ENCODE assay signal across 12 cellular contexts in the genomic region with DNA sequence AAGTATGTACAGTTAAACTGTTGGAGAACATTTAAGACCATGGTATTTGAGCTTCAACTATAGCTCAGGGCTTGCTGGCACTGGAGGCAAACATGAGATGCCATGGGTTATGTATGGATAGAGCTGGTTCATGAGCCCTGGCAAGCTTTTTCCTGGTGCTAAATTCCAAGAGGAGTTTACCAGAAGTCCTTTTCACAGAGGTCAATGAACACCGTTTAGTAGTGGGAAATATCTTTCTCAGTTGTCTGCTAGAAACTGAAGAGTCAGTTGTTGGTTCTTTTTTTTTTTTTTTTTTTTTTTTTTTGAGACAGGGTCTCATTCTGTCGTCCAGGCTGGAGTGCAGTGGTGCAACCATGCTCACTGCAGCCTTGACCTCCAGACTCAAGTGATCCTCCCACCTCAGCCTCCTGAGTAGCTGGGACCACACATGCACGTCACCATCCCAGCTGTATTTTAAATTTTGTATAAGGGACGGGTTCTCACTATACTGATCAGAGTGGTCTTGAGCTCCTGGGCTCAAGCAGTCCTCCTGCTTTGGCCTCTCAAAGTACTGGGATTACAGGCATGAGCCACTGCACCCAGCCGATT. TPM values are rescaled to one million over a fixed set of nuclear protein-coding genes. Genes with fewer than 3 reads are reported as not detected.
A peak's percentile ranks its signal among the peaks of the same experiment; 100 is the strongest.
DNase-seq lines count a peak whose midpoint lies in the region; ATAC-seq and TF ChIP-seq lines count a peak whose summit lies in the region.
"Had no signal": no experiment of that assay in that cellular context is flagged by ENCODE, and none has a peak within 500 bp of the region (broad histone marks: within the 10 kb centered on the region; RNA-seq: fewer than 3 reads in every experiment).

No MANE protein-coding gene starts in this region.

- H2BK120ac ChIP-seq in H9 (ENCODE audit: low read depth, low read length, poor library complexity, severe bottlenecking), result no peak overlapping the region

- H2BK5ac ChIP-seq in H9 (ENCODE audit: insufficient read length, low read length), result no peak overlapping the region

- H4K5ac ChIP-seq in H9 (ENCODE audit: insufficient read length, low read depth, low read length), result no peak overlapping the region

- no peak for TF ChIP-seq CTCF in CD4-positive, alpha-beta T cell (IDR thresholded peaks at IDR 0.05)
- TF ChIP-seq CTCF in H9 (conservative IDR thresholded peaks at IDR 0.05), result no peak

- POLR2A ChIA-PET in CD4-positive, alpha-beta T cell (lab: Charles Lee), result interaction anchor here (1.1 to 10.2 kb wide), 5 partner anchors 18 to 124 kb away, joined by 3 to 161 read pairs (median 12); a partner anchor contains a TSS
- POLR2A ChIA-PET in naive thymus-derived CD8-positive, alpha-beta T cell (lab: Charles Lee), result interaction anchor here (1.0 to 12.2 kb wide), 5 partner anchors 8 to 192 kb away, joined by 3 to 197 read pairs (median 6); a partner anchor contains a TSS

- peaks cover 13% of the 10 kb centered on the region for H3K23me2 ChIP-seq in H9 (ENCODE audit: insufficient read length, low read depth, low read length, poor library complexity, severe bottlenecking)

- H2BK20ac ChIP-seq in H9 (ENCODE audit: low read depth, low read length, poor library complexity, severe bottlenecking), result no peak overlapping the region

- no peak overlapping the region for H3K27ac Mint-ChIP-seq in CD4-positive, alpha-beta T cell
- no peak overlapping the region for H3K27ac Mint-ChIP-seq in H9
- H3K27ac Mint-ChIP-seq in activated naive CD8-positive, alpha-beta T cell treated with anti-CD3 and anti-CD28 coated beads for 36 hours, result no peak overlapping the region
- H3K27ac Mint-ChIP-seq in naive thymus-derived CD8-positive, alpha-beta T cell, result peak overlapping the region in 2 of 10 donors; percentile 46 to 66

- H3K36me3 Mint-ChIP-seq in CD4-positive, alpha-beta T cell (ENCODE audit: low read depth), result no peaks in the 10 kb centered on the region
- H3K36me3 Mint-ChIP-seq in H9 (ENCODE audit: insufficient read depth in 1 of 3, low read depth in 3 of 3), result no peaks in the 10 kb centered on the region; a peak in 1 of 7 replicates
- H3K36me3 Mint-ChIP-seq in activated naive CD8-positive, alpha-beta T cell treated with anti-CD3 and anti-CD28 coated beads for 36 hours, result no peaks in the 10 kb centered on the region
- H3K36me3 Mint-ChIP-seq in naive thymus-derived CD8-positive, alpha-beta T cell, result peaks cover 0 to 1% (median 0%) of the 10 kb centered on the region in 3 donors

- H3K4me3 ChIP-seq in SJCRH30, result no peak overlapping the region

- H2AFZ ChIP-seq in H9 (ENCODE audit: low read length), result no peak overlapping the region

- H3K79me2 ChIP-seq in H9 (ENCODE audit: insufficient read depth, low read length), result no peaks in the 10 kb centered on the region

- H3K4me3 Mint-ChIP-seq in CD4-positive, alpha-beta T cell, result peak overlapping the region; percentile 91
- H3K4me3 Mint-ChIP-seq in H9, result peak overlapping the region; percentile 75 to 87
- peak overlapping the region; percentile 45 for H3K4me3 Mint-ChIP-seq in activated naive CD8-positive, alpha-beta T cell treated with anti-CD3 and anti-CD28 coated beads for 36 hours
- peak overlapping the region in 9 of 10 donors; percentile 74 to 89 (median 84) for H3K4me3 Mint-ChIP-seq in naive thymus-derived CD8-positive, alpha-beta T cell

- CTCF ChIA-PET in CD4-positive, alpha-beta T cell (lab: Charles Lee), result interaction anchor here (1.3 to 1.5 kb wide), 2 partner anchors 9 to 16 kb away, joined by 4 to 6 read pairs; a partner anchor contains a TSS

- H4K91ac ChIP-seq in H9 (ENCODE audit: insufficient read length, low read depth, low read length), result no peak overlapping the region

- H3K9ac ChIP-seq in H9 (ENCODE audit: extremely low read depth, insufficient read length, low read length), result no peak overlapping the region

- no peak for DNase-seq in CD4-positive, alpha-beta T cell
- no peak for DNase-seq in H9
- no peak for DNase-seq in activated naive CD8-positive, alpha-beta T cell treated with anti-CD3 and anti-CD28 coated beads for 36 hours
- DNase-seq in naive thymus-derived CD8-positive, alpha-beta T cell, result no peak
- no peak for DNase-seq in NCI-H446 (lab: John Stamatoyannopoulos, UW)
- DNase-seq in inferior parietal cortex (ENCODE audit: extremely low spot score), result no peak
- DNase-seq in SJCRH30, result no peak
- DNase-seq: activated effector memory CD4-positive, alpha-beta T cell treated with anti-CD3 and anti-CD28 coated beads, Interleukin-2, amount 50 U/mL, for 16 hours; DMS53; NCI-H526 treated with DMSO at 0.1 percent for 48 hours; SHP77 had no signal

- no peak overlapping the region for H4K8ac ChIP-seq in H9 (replicated peaks; ENCODE audit: insufficient read length, low read depth, low read length)

- H3K79me1 ChIP-seq in H9 (ENCODE audit: insufficient read depth, low read depth, low read length, poor library complexity, severe bottlenecking), result no peaks in the 10 kb centered on the region

- H2BK12ac ChIP-seq in H9 (ENCODE audit: insufficient read length, low read depth, low read length), result no peak overlapping the region

- intact Hi-C loops in CD4-positive, alpha-beta T cell (cut with DNase I, micrococcal nuclease), result loop anchor here in 1 of 2 experiments (2.0 to 5.0 kb wide), 3 partner anchors 125 to 284 kb away; a partner anchor contains a TSS

- ATAC-seq in CD4-positive, alpha-beta T cell (ENCODE audit: poor library complexity), result no peak
- no peak for ATAC-seq in naive thymus-derived CD8-positive, alpha-beta T cell

- no peak overlapping the region for H2AK5ac ChIP-seq in H9 (ENCODE audit: insufficient read length, low read length)

- H3K4me1 ChIP-seq in H9 (ENCODE audit: insufficient read depth, low read length) (no peaks in the 10 kb centered on the region), SJCRH30 (peaks cover 18% of the 10 kb centered on the region)

- no CpG with 5 or more reads among the region's 5 CpGs for WGBS in H9 (ENCODE audit: extremely low coverage, insufficient read length, low lambda C conversion rate)

- H3K27me3 Mint-ChIP-seq in CD4-positive, alpha-beta T cell, result no peaks in the 10 kb centered on the region
- peaks cover 20% of the 10 kb centered on the region for H3K27me3 Mint-ChIP-seq in H9 (ENCODE audit: low read depth)
- no peaks in the 10 kb centered on the region for H3K27me3 Mint-ChIP-seq in activated naive CD8-positive, alpha-beta T cell treated with anti-CD3 and anti-CD28 coated beads for 36 hours
- no peaks in the 10 kb centered on the region for H3K27me3 Mint-ChIP-seq in naive thymus-derived CD8-positive, alpha-beta T cell

- no peaks in the 10 kb centered on the region for H3K9me3 ChIP-seq in CD4-positive, alpha-beta T cell (ENCODE audit: control insufficient read depth, low read length)
- H3K9me3 ChIP-seq in H9 (ENCODE audit: control insufficient read depth, low read depth, low read length) (no peaks in the 10 kb centered on the region), SJCRH30 (replicated peaks) (no peaks in the 10 kb centered on the region)

- H3K23ac ChIP-seq in H9 (ENCODE audit: insufficient read length, low read depth, low read length), result no peak overlapping the region

- H3K9me3 Mint-ChIP-seq in CD4-positive, alpha-beta T cell, result no peaks in the 10 kb centered on the region
- H3K9me3 Mint-ChIP-seq in H9, result no peaks in the 10 kb centered on the region
- no peaks in the 10 kb centered on the region for H3K9me3 Mint-ChIP-seq in activated naive CD8-positive, alpha-beta T cell treated with anti-CD3 and anti-CD28 coated beads for 36 hours
- no peaks in the 10 kb centered on the region for H3K9me3 Mint-ChIP-seq in naive thymus-derived CD8-positive, alpha-beta T cell

- no peak overlapping the region for H3K56ac ChIP-seq in H9 (ENCODE audit: insufficient read length, low read depth, low read length)

- peak overlapping the region; percentile 86 for H3K4me2 ChIP-seq in H9 (ENCODE audit: insufficient read depth, insufficient read length, low read length)

- H3K18ac ChIP-seq in H9 (ENCODE audit: insufficient read length, low read depth, low read length), result no peak overlapping the region

- H3K14ac ChIP-seq in H9 (ENCODE audit: insufficient read depth, low read length), result no peak overlapping the region

- no peaks in the 10 kb centered on the region for H3K27me3 ChIP-seq in CD4-positive, alpha-beta T cell (ENCODE audit: control insufficient read depth, insufficient read depth, low read length)
- H3K27me3 ChIP-seq in H9 (ENCODE audit: insufficient read depth, low read length) (no peaks in the 10 kb centered on the region), SJCRH30 (peaks cover 15% of the 10 kb centered on the region; the same call in 1 of the 2 replicates)

- no peaks in the 10 kb centered on the region for H4K20me1 ChIP-seq in H9 (ENCODE audit: control insufficient read depth, insufficient read depth, insufficient read length)

- H3K4me1 Mint-ChIP-seq in CD4-positive, alpha-beta T cell (ENCODE audit: low read depth), result peaks cover 25% of the 10 kb centered on the region
- peaks cover 15 to 25% of the 10 kb centered on the region in 2 experiments for H3K4me1 Mint-ChIP-seq in H9
- H3K4me1 Mint-ChIP-seq in activated naive CD8-positive, alpha-beta T cell treated with anti-CD3 and anti-CD28 coated beads for 36 hours, result peaks cover 17% of the 10 kb centered on the region
- H3K4me1 Mint-ChIP-seq in naive thymus-derived CD8-positive, alpha-beta T cell, result peaks cover 7 to 24% (median 18%) of the 10 kb centered on the region in 4 donors

- no peak overlapping the region for H3K27ac ChIP-seq in CD4-positive, alpha-beta T cell (ENCODE audit: low read depth, low read length)
- no peak overlapping the region for H3K27ac ChIP-seq in H9 (ENCODE audit: insufficient read length, low read depth, low read length)
- no peak overlapping the region for H3K27ac ChIP-seq in SJCRH30

- no peak overlapping the region for H3K4ac ChIP-seq in H9 (ENCODE audit: low read depth, low read length)

- no peak overlapping the region for H2BK15ac ChIP-seq in H9 (ENCODE audit: low read depth, low read length)

- no peak overlapping the region for H3T11ph ChIP-seq in H9 (ENCODE audit: low read length)

- no peaks in the 10 kb centered on the region for H3K36me3 ChIP-seq in SJCRH30

RNA-seq across cellular contexts. Expression of a gene that starts 1.3 kb away (rescaled TPM):
- total RNA-seq in CD4-positive, alpha-beta T cell, result 1 to 10 TPM; 4.7 TPM
- total RNA-seq in H9 (2021), result 12.1 and 12.2 TPM in 2 replicates
- 10 to 100 TPM; 12.6 to 12.8 TPM for total RNA-seq in activated naive CD8-positive, alpha-beta T cell treated with anti-CD3 and anti-CD28 coated beads for 36 hours
- total RNA-seq in naive thymus-derived CD8-positive, alpha-beta T cell, result 1 to 10 TPM; 6.3 to 7.2 TPM
- polyA plus RNA-seq in naive thymus-derived CD8-positive, alpha-beta T cell, result 1 to 10 TPM; 6.0 to 8.9 (median 6.1) TPM
- total RNA-seq in SJCRH30 (2014; rRNA removed; shearing (Covaris generic)), result 0.30 and 0.63 TPM in 2 replicates

RNA-seq across cellular contexts. Expression of a gene that starts 9.5 kb away (rescaled TPM):
- under 1 TPM; 0.14 to 0.25 TPM for total RNA-seq in CD4-positive, alpha-beta T cell
- 1.2 and 1.8 TPM in 2 replicates for total RNA-seq in H9 (2021)
- total RNA-seq in activated naive CD8-positive, alpha-beta T cell treated with anti-CD3 and anti-CD28 coated beads for 36 hours, result under 1 TPM; 0.62 to 0.76 TPM
- total RNA-seq in naive thymus-derived CD8-positive, alpha-beta T cell, result under 1 TPM; 0.41 to 0.86 TPM
- 1 to 10 TPM in 1 of 3 donors, under 1 TPM in 2; 0.90 to 1.1 (median 0.98) TPM for polyA plus RNA-seq in naive thymus-derived CD8-positive, alpha-beta T cell
- total RNA-seq in SJCRH30 (2014; rRNA removed; shearing (Covaris generic)), result 80.5 and 87.7 TPM in 2 replicates

RNA-seq across cellular contexts. Expression of a gene that starts 16.5 kb away (rescaled TPM):
- 100 to 1,000 TPM; 232 to 254 TPM for total RNA-seq in CD4-positive, alpha-beta T cell
- 214 and 215 TPM in 2 replicates for total RNA-seq in H9 (2021)
- 100 to 1,000 TPM; 282 to 290 TPM for total RNA-seq in activated naive CD8-positive, alpha-beta T cell treated with anti-CD3 and anti-CD28 coated beads for 36 hours
- total RNA-seq in naive thymus-derived CD8-positive, alpha-beta T cell, result 100 to 1,000 TPM; 246 to 268 TPM
- polyA plus RNA-seq in naive thymus-derived CD8-positive, alpha-beta T cell, result 100 to 1,000 TPM; 827 to 916 (median 901) TPM
- total RNA-seq in SJCRH30 (2014; rRNA removed; shearing (Covaris generic)), result 349 and 357 TPM in 2 replicates

RNA-seq across cellular contexts. Expression of a gene that starts 31.0 kb away (rescaled TPM):
- not detected for total RNA-seq in CD4-positive, alpha-beta T cell
- 1.4 and 2.1 TPM in 2 replicates for total RNA-seq in H9 (2021)
- 1 to 10 TPM; 8.8 to 9.8 TPM for total RNA-seq in activated naive CD8-positive, alpha-beta T cell treated with anti-CD3 and anti-CD28 coated beads for 36 hours
- under 1 TPM; 0.22 to 0.68 TPM for total RNA-seq in naive thymus-derived CD8-positive, alpha-beta T cell
- polyA plus RNA-seq in naive thymus-derived CD8-positive, alpha-beta T cell, result under 1 TPM; 0.38 to 0.69 (median 0.40) TPM
- total RNA-seq in SJCRH30 (2014; rRNA removed; shearing (Covaris generic)), result 0.08 TPM in 1 of 2 replicates, not detected in the other

RNA-seq across cellular contexts. Expression of a gene that starts 35.7 kb away (rescaled TPM):
- 1 to 10 TPM; 1.0 to 1.3 TPM for total RNA-seq in CD4-positive, alpha-beta T cell
- total RNA-seq in H9 (2021), result 0.31 and 0.61 TPM in 2 replicates
- under 1 TPM; 0.44 to 0.54 TPM for total RNA-seq in activated naive CD8-positive, alpha-beta T cell treated with anti-CD3 and anti-CD28 coated beads for 36 hours
- 1 to 10 TPM; 2.1 to 2.7 TPM for total RNA-seq in naive thymus-derived CD8-positive, alpha-beta T cell
- polyA plus RNA-seq in naive thymus-derived CD8-positive, alpha-beta T cell, result 1 to 10 TPM; 1.3 to 1.7 (median 1.4) TPM
- not detected in 2 replicates for total RNA-seq in SJCRH30 (2014; rRNA removed; shearing (Covaris generic))
- total RNA-seq: temporal lobe had no signal

Comparison
In these comparisons a context has a peak if more than half of its experiments do, and no peak if none do; other contexts are left out.
1. RNA of a gene that starts 9.5 kb away (total RNA-seq): 80.5 to 87.7 TPM in SJCRH30; 1.2 to 1.8 TPM in H9, 0.41 to 0.86 TPM in naive thymus-derived CD8-positive, alpha-beta T cell, 0.62 to 0.76 TPM in activated naive CD8-positive, alpha-beta T cell treated with anti-CD3 and anti-CD28 coated beads for 36 hours and 0.14 to 0.25 TPM in CD4-positive, alpha-beta T cell; every median in the first group is over 10 times any median in the second.
2. Peak in every context shown above with its lines, with median percentiles within 50 percentile points of each other: H3K4me3 Mint-ChIP-seq.